Comparison of ENCODE assay signal across 16 cellular contexts in genomic region chr15:89093509-89093908, GRCh38. TPM values are rescaled to one million over a fixed set of nuclear protein-coding genes. Genes with fewer than 3 reads are reported as not detected.
A peak's percentile ranks its signal among the peaks of the same experiment; 100 is the strongest.
DNase-seq lines count a peak whose midpoint lies in the region; ATAC-seq and TF ChIP-seq lines count a peak whose summit lies in the region.
"Had no signal": no experiment of that assay in that cellular context is flagged by ENCODE, and none has a peak within 500 bp of the region (broad histone marks: within the 10 kb centered on the region; RNA-seq: fewer than 3 reads in every experiment).

No MANE protein-coding gene starts in this region.

- H3K27me3 ChIP-seq in adrenal gland (no peaks in the 10 kb centered on the region), lung (ENCODE audit: control insufficient read depth, insufficient read depth) (no peaks in the 10 kb centered on the region), testis (no peaks in the 10 kb centered on the region), MM.1S (replicated peaks; ENCODE audit: insufficient read depth, low read length) (no peaks in the 10 kb centered on the region)

- TF ChIP-seq CTCF in adrenal gland (IDR thresholded peaks at IDR 0.05) = no peak
- no peak for TF ChIP-seq CTCF in lung (IDR thresholded peaks at IDR 0.05; ENCODE audit: control extremely low read depth, extremely low read depth)
- no peak for TF ChIP-seq CTCF in testis (IDR thresholded peaks at IDR 0.05)
- TF ChIP-seq CTCF in MM.1S (IDR thresholded peaks at IDR 0.05; ENCODE audit: low read length) = no peak

- H3K4me3 ChIP-seq in adrenal gland = peak overlapping the region in 1 of 4 donors; percentile 4
- no peak overlapping the region for H3K4me3 ChIP-seq in lung
- H3K4me3 ChIP-seq in testis = no peak overlapping the region
- no peak overlapping the region for H3K4me3 ChIP-seq in MM.1S (ENCODE audit: low read length)
- H3K4me3 ChIP-seq: GM23248 had no signal

- H3K27ac ChIP-seq in adrenal gland (peak overlapping the region; percentile 75 to 96 (median 93)), lung (ENCODE audit: low read depth in 1 of 2, low read length in 1 of 2) (peak overlapping the region; percentile 10 to 13), testis (peak overlapping the region; percentile 66 to 73), MM.1S (ENCODE audit: low read length) (no peak overlapping the region)
- H3K27ac ChIP-seq: GM23248 had no signal

- WGBS in adrenal gland, 4 donors = 45 to 49% (median 47%) methylated on average over 7 of the region's 7 CpGs
- WGBS in lung, 2 donors = 70 to 85% methylated on average over 7 of the region's 7 CpGs
- WGBS in testis, 2 donors = 36 to 68% methylated on average over 7 of the region's 7 CpGs

- no peaks in the 10 kb centered on the region for H4K20me1 ChIP-seq in MM.1S (ENCODE audit: insufficient read depth, low read length)

- peaks cover 49% of the 10 kb centered on the region for H3K4me1 Mint-ChIP-seq in activated CD4-positive, alpha-beta memory T cell treated with anti-CD3 and anti-CD28 coated beads for 36 hours (ENCODE audit: low read depth)
- H3K4me1 Mint-ChIP-seq in activated CD4-positive, alpha-beta memory T cell treated with anti-CD3 and anti-CD28 coated beads, Interleukin-2, amount 10 ng/mL, durations not matched to agents 7 days and 5 days = peaks cover 34% of the 10 kb centered on the region

- no peak overlapping the region for H3K9ac ChIP-seq in MM.1S (ENCODE audit: low read length)
- H3K9ac ChIP-seq: GM23248 had no signal

- no peaks in the 10 kb centered on the region for H3K9me3 Mint-ChIP-seq in activated CD4-positive, alpha-beta memory T cell treated with anti-CD3 and anti-CD28 coated beads for 36 hours
- no peaks in the 10 kb centered on the region for H3K9me3 Mint-ChIP-seq in activated CD4-positive, alpha-beta memory T cell treated with anti-CD3 and anti-CD28 coated beads, Interleukin-2, amount 10 ng/mL, durations not matched to agents 7 days and 5 days

- intact Hi-C loops in activated CD4-positive, alpha-beta memory T cell treated with anti-CD3 and anti-CD28 coated beads for 36 hours (cut with micrococcal nuclease) = loop anchor here (5.0 kb wide), 1 partner anchor 36 kb away; no protein-coding TSS in a partner anchor
- intact Hi-C loops in adrenal gland (cut with DNase I) (no loop called here), testis (cut with DNase I; ENCODE audit: low total_unique reads) (no loop called here)

- H3K9me2 ChIP-seq in MM.1S (replicated peaks; ENCODE audit: insufficient read depth, low read length) = no peaks in the 10 kb centered on the region

- no peak for DNase-seq in activated CD4-positive, alpha-beta memory T cell treated with anti-CD3 and anti-CD28 coated beads for 36 hours
- no peak for DNase-seq in activated CD4-positive, alpha-beta memory T cell treated with anti-CD3 and anti-CD28 coated beads, Interleukin-2, amount 10 ng/mL, durations not matched to agents 7 days and 5 days
- peak in 3 of 7 donors; percentile 43 to 56 (median 47) for DNase-seq in adrenal gland
- DNase-seq in lung (ENCODE audit: low spot score) = no peak
- DNase-seq in testis = no peak
- no peak for DNase-seq in MM.1S
- DNase-seq in DMS 273 treated with DMSO at 0.1 percent for 48 hours (lab: John Stamatoyannopoulos, UW) = no peak
- DNase-seq: activated CD4-positive, alpha-beta T cell treated with anti-CD3 and anti-CD28 coated beads for 1 hour; activated gamma-delta T cell treated with Interleukin-2 at 50 U/mL for 16 hours; DMS153; effector CD4-positive, alpha-beta T cell; GM23248; mammary epithelial cell; NCI-H1092 treated with DMSO at 0.1 percent for 48 hours; NCI-H69 had no signal

- peak overlapping the region; percentile 2 for H3K27ac Mint-ChIP-seq in activated CD4-positive, alpha-beta memory T cell treated with anti-CD3 and anti-CD28 coated beads for 36 hours
- H3K27ac Mint-ChIP-seq in activated CD4-positive, alpha-beta memory T cell treated with anti-CD3 and anti-CD28 coated beads, Interleukin-2, amount 10 ng/mL, durations not matched to agents 7 days and 5 days = no peak overlapping the region

- no peak overlapping the region for H2AFZ ChIP-seq in MM.1S (ENCODE audit: low read length)
- H2AFZ ChIP-seq: GM23248 had no signal

- peaks cover 15% of the 10 kb centered on the region for H3K36me3 Mint-ChIP-seq in activated CD4-positive, alpha-beta memory T cell treated with anti-CD3 and anti-CD28 coated beads for 36 hours
- H3K36me3 Mint-ChIP-seq in activated CD4-positive, alpha-beta memory T cell treated with anti-CD3 and anti-CD28 coated beads, Interleukin-2, amount 10 ng/mL, durations not matched to agents 7 days and 5 days (ENCODE audit: low read depth) = peaks cover 23% of the 10 kb centered on the region

- POLR2A ChIA-PET in activated CD4-positive, alpha-beta memory T cell treated with anti-CD3 and anti-CD28 coated beads for 36 hours (lab: Charles Lee) = no interaction called here
- POLR2A ChIA-PET in activated CD4-positive, alpha-beta memory T cell treated with anti-CD3 and anti-CD28 coated beads, Interleukin-2, amount 10 ng/mL, durations not matched to agents 7 days and 5 days (lab: Charles Lee) = no interaction called here

- 0 out of 2 replicates have a peak, but pooled peaks cover 13% of the 10 kb centered on the region for H3F3A ChIP-seq in MM.1S (ENCODE audit: insufficient read depth, low read length)

- no peak overlapping the region for H3K4me2 ChIP-seq in MM.1S (ENCODE audit: low read depth, low read length)

- no peak for ATAC-seq in lung (ENCODE audit: insufficient read depth, low FRiP score)
- ATAC-seq in GM19395 (IDR thresholded peaks at IDR 0.05; ENCODE audit: unreplicated experiment) = no peak

- H3K79me2 ChIP-seq in MM.1S (ENCODE audit: low read length) = peaks cover 98% of the 10 kb centered on the region

- CTCF ChIA-PET in activated CD4-positive, alpha-beta memory T cell treated with anti-CD3 and anti-CD28 coated beads for 36 hours (lab: Charles Lee) = interaction anchor here (0.6 to 7.8 kb wide), 6 partner anchors 36 to 262 kb away, joined by 3 to 52 read pairs (median 18); no protein-coding TSS in a partner anchor
- CTCF ChIA-PET in activated CD4-positive, alpha-beta memory T cell treated with anti-CD3 and anti-CD28 coated beads, Interleukin-2, amount 10 ng/mL, durations not matched to agents 7 days and 5 days (lab: Charles Lee) = interaction anchor here (1.1 to 3.2 kb wide), 4 partner anchors 35 to 189 kb away, joined by 3 to 20 read pairs (median 8); no protein-coding TSS in a partner anchor

- H3K27me3 Mint-ChIP-seq in activated CD4-positive, alpha-beta memory T cell treated with anti-CD3 and anti-CD28 coated beads for 36 hours = no peaks in the 10 kb centered on the region
- no peaks in the 10 kb centered on the region for H3K27me3 Mint-ChIP-seq in activated CD4-positive, alpha-beta memory T cell treated with anti-CD3 and anti-CD28 coated beads, Interleukin-2, amount 10 ng/mL, durations not matched to agents 7 days and 5 days

- TF ChIP-seq POLR2A in adrenal gland (IDR thresholded peaks at IDR 0.05) = no peak
- no peak for TF ChIP-seq POLR2A in testis (IDR thresholded peaks at IDR 0.05)

- no peak overlapping the region for H3K4me3 Mint-ChIP-seq in activated CD4-positive, alpha-beta memory T cell treated with anti-CD3 and anti-CD28 coated beads for 36 hours
- no peak overlapping the region for H3K4me3 Mint-ChIP-seq in activated CD4-positive, alpha-beta memory T cell treated with anti-CD3 and anti-CD28 coated beads, Interleukin-2, amount 10 ng/mL, durations not matched to agents 7 days and 5 days

- peaks cover 71 to 96% of the 10 kb centered on the region in 2 donors for H3K4me1 ChIP-seq in adrenal gland (replicated peaks in 1 of 2)
- peaks cover 12 to 28% of the 10 kb centered on the region in 2 donors for H3K4me1 ChIP-seq in lung (ENCODE audit: control insufficient read depth in 2 of 2, insufficient read depth in 2 of 2, low read length in 2 of 2)
- peaks cover 36% of the 10 kb centered on the region for H3K4me1 ChIP-seq in testis
- peaks cover 16% of the 10 kb centered on the region for H3K4me1 ChIP-seq in MM.1S (ENCODE audit: low read length)

- H3K9me3 ChIP-seq in adrenal gland (replicated peaks in 1 of 3) (no peaks in the 10 kb centered on the region), lung (ENCODE audit: control insufficient read depth in 2 of 2, insufficient read depth in 1 of 2, low read length in 1 of 2) (no peaks in the 10 kb centered on the region), testis (no peaks in the 10 kb centered on the region), MM.1S (replicated peaks; ENCODE audit: insufficient read depth, low read length) (no peaks in the 10 kb centered on the region)

- H3K36me3 ChIP-seq in adrenal gland (replicated peaks in 1 of 2) = no peaks in the 10 kb centered on the region
- no peaks in the 10 kb centered on the region for H3K36me3 ChIP-seq in lung (ENCODE audit: control insufficient read depth in 2 of 2, insufficient read depth in 2 of 2, low read length in 2 of 2)
- H3K36me3 ChIP-seq in testis (ENCODE audit: low read depth, missing control alignments) = no peaks in the 10 kb centered on the region
- H3K36me3 ChIP-seq in MM.1S (replicated peaks; ENCODE audit: insufficient read depth, low read length) = peaks cover 6% of the 10 kb centered on the region; the same call in 1 of the 2 replicates

RNA-seq across cellular contexts. Expression of gene ABHD2, which starts 5.3 kb away (rescaled TPM):
- total RNA-seq in activated CD4-positive, alpha-beta memory T cell treated with anti-CD3 and anti-CD28 coated beads for 36 hours = 10 to 100 TPM; 36.0 to 38.5 TPM
- total RNA-seq in activated CD4-positive, alpha-beta memory T cell treated with anti-CD3 and anti-CD28 coated beads, Interleukin-2, amount 10 ng/mL, durations not matched to agents 7 days and 5 days = 10 to 100 TPM; 62.4 to 63.5 TPM
- total RNA-seq in adrenal gland (100 to 1,000 TPM; 116 to 316 (median 173) TPM), lung (100 to 1,000 TPM in 1 of 2 donors, 10 to 100 TPM in 1; 77.2 to 200 TPM), testis (100 to 1,000 TPM in 1 of 2 donors, 10 to 100 TPM in 1; 82.5 to 109 TPM)
- polyA plus RNA-seq in adrenal gland (10 to 100 TPM in 1 of 3 donors, 1 to 10 TPM in 2; 5.6 to 71.0 (median 9.7) TPM), lung (10 to 100 TPM; 11.7 to 41.5 TPM), testis (ENCODE audit: insufficient read depth, low read depth, low replicate concordance) (214 TPM)
